ENCODE assay signal across 31 cellular contexts in genomic region chr14:54946500-54946899, GRCh38.
"Had no signal": no experiment of that assay in that cellular context is flagged by ENCODE, and none has a peak within 500 bp of the region (broad histone marks: within the 10 kb centered on the region; RNA-seq: fewer than 3 reads in every experiment).

No MANE protein-coding gene starts in this region.

- H3K36me3 Mint-ChIP-seq: natural killer cell had no signal

- H3K4me3 Mint-ChIP-seq: natural killer cell; nephron; neural progenitor cell; stimulated activated memory B cell treated with anti-CD40 and anti-IgM and Interleukin-4, amounts not matched to agents 10 μg/mL and 1 μg/mL and 100 μg/mL, for 72 hours; stimulated activated naive CD8-positive, alpha-beta T cell treated with anti-CD3 and anti-CD28 coated beads, Interleukin-15, amount 100 ng/mL, for 72 hours; type B pancreatic cell had no signal

- H3K9me3 Mint-ChIP-seq: natural killer cell; stimulated activated memory B cell treated with anti-CD40 and anti-IgM and Interleukin-4, amounts not matched to agents 10 μg/mL and 1 μg/mL and 100 μg/mL, for 72 hours; type B pancreatic cell had no signal

- H3K36me3 ChIP-seq: ovary, suprapubic skin, tibial artery, transverse colon, upper lobe of right lung, uterus had no signal

- H3K4me1 Mint-ChIP-seq: natural killer cell; nephron; stimulated activated naive CD8-positive, alpha-beta T cell treated with anti-CD3 and anti-CD28 coated beads, Interleukin-15, amount 100 ng/mL, for 72 hours had no signal

- H2AFZ ChIP-seq: neural progenitor cell, parathyroid adenoma had no signal

- H3K27ac Mint-ChIP-seq: natural killer cell; nephron; neural progenitor cell; progenitor cell of endocrine pancreas; stimulated activated memory B cell treated with anti-CD40 and anti-IgM and Interleukin-4, amounts not matched to agents 10 μg/mL and 1 μg/mL and 100 μg/mL, for 72 hours; stimulated activated naive CD8-positive, alpha-beta T cell treated with anti-CD3 and anti-CD28 coated beads, Interleukin-15, amount 100 ng/mL, for 72 hours; type B pancreatic cell had no signal

- H3K27ac ChIP-seq: neural progenitor cell, ovary, parathyroid adenoma, psoas muscle, spleen, suprapubic skin, testis, tibial artery, transverse colon, upper lobe of right lung, uterus had no signal

- H3K4me2 ChIP-seq: neural progenitor cell, smooth muscle cell had no signal

- ATAC-seq: natural killer cell; psoas muscle; right cardiac atrium; sciatic nerve; stimulated activated memory B cell treated with anti-CD40 and anti-IgM and Interleukin-4, amounts not matched to agents 10 μg/mL and 1 μg/mL and 100 μg/mL, for 72 hours; stimulated activated naive CD8-positive, alpha-beta T cell treated with anti-CD3 and anti-CD28 coated beads, Interleukin-15, amount 100 ng/mL, for 72 hours; stimulated activated naive CD8-positive, alpha-beta T cell treated with anti-CD3 and anti-CD28 coated beads, Interleukin-15, Interleukin-2, amounts not matched to agents 100 U/mL and 50 U/mL, for 24 hours; upper lobe of right lung had no signal

- H3K9me3 ChIP-seq: ovary, psoas muscle, suprapubic skin, testis, tibial artery, transverse colon, upper lobe of right lung, uterus had no signal

- H3K9ac ChIP-seq: neural progenitor cell, parathyroid adenoma had no signal

- H3K4me1 ChIP-seq: neural progenitor cell, parathyroid adenoma, psoas muscle, suprapubic skin, testis, tibial artery, transverse colon, upper lobe of right lung, uterus had no signal

- H3K4me3 ChIP-seq: neural progenitor cell, ovary, psoas muscle, skin epidermis, smooth muscle cell, spleen, suprapubic skin, testis, tibial artery, transverse colon, upper lobe of right lung, uterus had no signal

- H3K27me3 Mint-ChIP-seq: progenitor cell of endocrine pancreas; stimulated activated memory B cell treated with anti-CD40 and anti-IgM and Interleukin-4, amounts not matched to agents 10 μg/mL and 1 μg/mL and 100 μg/mL, for 72 hours; stimulated activated naive CD8-positive, alpha-beta T cell treated with anti-CD3 and anti-CD28 coated beads, Interleukin-15, amount 100 ng/mL, for 72 hours; type B pancreatic cell had no signal

- DNase-seq: natural killer cell; occipital lobe; ovary; posterior cingulate gyrus; psoas muscle; right cardiac atrium; spleen; stimulated activated CD4-positive, alpha-beta T cell treated with anti-CD3 and anti-CD28 coated beads, Interleukin-12 subunit alpha, Interleukin-12 subunit beta, amount 100 ng/mL, for 4 hours; stimulated activated CD4-positive, alpha-beta T cell treated with anti-CD3 and anti-CD28 coated beads, Interleukin-1b, Interleukin-23, amount 100 ng/mL, for 48 hours; stimulated activated CD4-positive, alpha-beta T cell treated with anti-CD3 and anti-CD28 coated beads, Interleukin-4, amount 100 ng/mL, for 1 hour; stimulated activated CD4-positive, alpha-beta T cell treated with anti-CD3 and anti-CD28 coated beads, Interleukin-4, amount 100 ng/mL, for 4 hours; stimulated activated CD8-positive, alpha-beta memory T cell treated with anti-CD3 and anti-CD28 coated beads, Interleukin-4, amount 100 ng/mL, for 48 hours; stimulated activated naive CD4-positive, alpha-beta T cell; stimulated activated naive CD8-positive, alpha-beta T cell treated with anti-CD3 and anti-CD28 coated beads, Interleukin-15, amount 100 ng/mL, for 72 hours; stimulated activated naive CD8-positive, alpha-beta T cell treated with anti-CD3 and anti-CD28 coated beads, Interleukin-15, Interleukin-2, amounts not matched to agents 100 U/mL and 50 U/mL, for 24 hours; substantia nigra; testis; tibial artery; transverse colon; upper lobe of right lung; uterus had no signal

- H3K79me2 ChIP-seq: parathyroid adenoma had no signal

- H3K27me3 ChIP-seq: neural progenitor cell, ovary, spleen, suprapubic skin, testis, tibial artery, transverse colon, upper lobe of right lung, uterus had no signal
